ENCODE assay signal across 1 cellular context in the genomic region with DNA sequence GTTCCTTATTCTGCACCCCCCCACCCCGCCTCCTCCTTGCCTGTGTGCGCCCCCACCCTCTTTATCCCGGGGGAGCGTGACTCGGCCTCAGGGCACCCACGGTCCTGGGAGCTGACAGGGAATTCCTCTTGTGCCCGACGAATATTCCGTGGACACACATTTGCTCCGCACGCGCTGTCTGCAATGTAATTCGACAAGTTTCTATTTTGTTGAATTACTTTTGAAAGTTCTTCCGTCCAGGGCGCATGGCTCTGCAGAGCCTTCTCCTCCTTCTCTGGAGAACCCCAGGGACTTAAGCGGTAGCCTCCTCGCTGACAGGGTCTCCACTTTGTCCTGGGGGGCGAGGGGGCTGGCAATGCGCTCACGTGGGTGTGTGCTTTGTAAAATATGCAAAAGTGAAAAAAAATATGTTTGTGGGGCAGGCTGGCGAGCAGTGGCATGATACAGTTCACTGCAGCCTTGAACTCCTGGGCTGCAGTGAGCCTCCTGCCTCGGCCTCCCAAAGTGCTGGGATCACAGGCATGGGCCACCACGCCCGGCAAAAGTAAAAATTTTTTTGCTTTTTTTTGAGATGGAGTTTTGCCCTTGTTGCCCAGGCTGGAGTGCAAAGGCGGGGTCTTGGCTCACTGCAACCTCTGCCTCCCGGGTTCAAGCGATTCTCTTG.
TF ChIP-seq lines count a peak whose summit lies in the region.

No MANE protein-coding gene starts in this region.

TF ChIP-seq in H1, 55 proteins besides CTCF, POLR2A, EP300 and RAD21:
- no peak for TF ChIP-seq CTBP2 (IDR thresholded peaks at IDR 0.05; ENCODE audit: borderline replicate concordance, insufficient read depth, insufficient read length, low read length)
- TF ChIP-seq CHD7 (IDR thresholded peaks at IDR 0.05; ENCODE audit: insufficient replicate concordance, low read length) = no peak
- no peak for TF ChIP-seq JUN (IDR thresholded peaks at IDR 0.05; ENCODE audit: low read depth, low read length)
- no peak for TF ChIP-seq POLR2AphosphoS5 (IDR thresholded peaks at IDR 0.05; ENCODE audit: low read depth, low read length)
- no peak for TF ChIP-seq KDM4A (IDR thresholded peaks at IDR 0.05; ENCODE audit: low read depth, low read length, severe bottlenecking)
- TF ChIP-seq PHF8 (conservative IDR thresholded peaks at IDR 0.05; ENCODE audit: low read depth, low read length) = no peak
- no peak for TF ChIP-seq CHD1 (IDR thresholded peaks at IDR 0.05; ENCODE audit: low read depth, low read length)
- no peak for TF ChIP-seq KDM1A (IDR thresholded peaks at IDR 0.05; ENCODE audit: borderline replicate concordance, low read length)
- TF ChIP-seq RXRA (IDR thresholded peaks at IDR 0.05; ENCODE audit: insufficient read depth, low read depth, low read length) = no peak
- TF ChIP-seq TAF7 (optimal IDR thresholded peaks at IDR 0.05; ENCODE audit: borderline replicate concordance, low read depth, low read length) = no peak
TF ChIP-seq in H1: peak in this region for 0.
